In the genomic region with DNA sequence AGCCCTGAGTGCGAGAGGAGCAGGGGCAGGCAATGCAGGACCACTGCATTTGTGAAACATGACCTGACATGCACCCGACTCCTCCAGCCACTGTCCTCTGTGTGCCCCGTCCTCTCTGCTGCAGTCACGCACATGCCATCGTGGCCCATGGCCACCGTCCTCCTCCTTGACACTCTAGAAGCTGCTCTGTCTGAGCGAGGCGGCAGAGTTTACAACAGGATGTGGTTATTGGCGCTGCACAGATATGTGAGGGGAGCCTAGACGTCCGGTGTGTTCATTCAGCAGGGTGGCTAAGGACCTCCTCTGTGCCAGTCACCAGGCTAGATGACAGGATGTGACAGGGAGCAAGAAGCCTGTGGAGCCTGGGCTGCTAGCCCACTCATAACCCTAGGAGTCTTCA, we compare ENCODE assay signal across 1 cellular context.
TF ChIP-seq lines count a peak whose summit lies in the region.

No MANE protein-coding gene starts in this region.

TF ChIP-seq in GM12878, 131 proteins besides CTCF, POLR2A, EP300 and RAD21 (continued from another document and continues in another):
- TF ChIP-seq BHLHE40 (IDR thresholded peaks at IDR 0.05; ENCODE audit: borderline replicate concordance in 1 of 2, low read depth in 2 of 2, low read length in 1 of 2): peak in 1 of 2 experiments; percentile 56; a peak in 1 of 4 replicates
- no peak for TF ChIP-seq CBFB (IDR thresholded peaks at IDR 0.05; ENCODE audit: low read depth)
- TF ChIP-seq RB1 (IDR thresholded peaks at IDR 0.05; ENCODE audit: borderline replicate concordance): no peak
- no peak for TF ChIP-seq RBBP5 (conservative IDR thresholded peaks at IDR 0.05)
- TF ChIP-seq HDAC6 (IDR thresholded peaks at IDR 0.05; ENCODE audit: unreplicated experiment): no peak
- no peak for TF ChIP-seq STAT3 (IDR thresholded peaks at IDR 0.05; ENCODE audit: low read depth, low read length)
- no peak for TF ChIP-seq ZNF207 (IDR thresholded peaks at IDR 0.05; ENCODE audit: borderline replicate concordance)
- no peak for TF ChIP-seq MTA2 (IDR thresholded peaks at IDR 0.05; ENCODE audit: low read depth)
- TF ChIP-seq, protein P1, sequence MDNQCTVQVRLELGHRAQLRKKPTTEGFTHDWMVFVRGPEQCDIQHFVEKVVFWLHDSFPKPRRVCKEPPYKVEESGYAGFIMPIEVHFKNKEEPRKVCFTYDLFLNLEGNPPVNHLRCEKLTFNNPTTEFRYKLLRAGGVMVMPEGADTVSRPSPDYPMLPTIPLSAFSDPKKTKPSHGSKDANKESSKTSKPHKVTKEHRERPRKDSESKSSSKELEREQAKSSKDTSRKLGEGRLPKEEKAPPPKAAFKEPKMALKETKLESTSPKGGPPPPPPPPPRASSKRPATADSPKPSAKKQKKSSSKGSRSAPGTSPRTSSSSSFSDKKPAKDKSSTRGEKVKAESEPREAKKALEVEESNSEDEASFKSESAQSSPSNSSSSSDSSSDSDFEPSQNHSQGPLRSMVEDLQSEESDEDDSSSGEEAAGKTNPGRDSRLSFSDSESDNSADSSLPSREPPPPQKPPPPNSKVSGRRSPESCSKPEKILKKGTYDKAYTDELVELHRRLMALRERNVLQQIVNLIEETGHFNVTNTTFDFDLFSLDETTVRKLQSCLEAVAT (IDR thresholded peaks at IDR 0.05): peak; percentile 30; the same call in 1 of the 2 replicates
- TF ChIP-seq NBN (IDR thresholded peaks at IDR 0.05): 0 out of 2 replicates have a peak, but pooled peaks have one; percentile 22
- TF ChIP-seq PAX5 (IDR thresholded peaks at IDR 0.05; ENCODE audit: borderline replicate concordance, low read depth, low read length): 0 out of 2 replicates have a peak, but pooled peaks have one; percentile 11
- TF ChIP-seq NR2C2 (IDR thresholded peaks at IDR 0.05; ENCODE audit: borderline replicate concordance, control insufficient read depth, insufficient read length, low read depth): no peak
- no peak for TF ChIP-seq ESRRA (IDR thresholded peaks at IDR 0.05; ENCODE audit: low read length)
- TF ChIP-seq, protein P2, sequence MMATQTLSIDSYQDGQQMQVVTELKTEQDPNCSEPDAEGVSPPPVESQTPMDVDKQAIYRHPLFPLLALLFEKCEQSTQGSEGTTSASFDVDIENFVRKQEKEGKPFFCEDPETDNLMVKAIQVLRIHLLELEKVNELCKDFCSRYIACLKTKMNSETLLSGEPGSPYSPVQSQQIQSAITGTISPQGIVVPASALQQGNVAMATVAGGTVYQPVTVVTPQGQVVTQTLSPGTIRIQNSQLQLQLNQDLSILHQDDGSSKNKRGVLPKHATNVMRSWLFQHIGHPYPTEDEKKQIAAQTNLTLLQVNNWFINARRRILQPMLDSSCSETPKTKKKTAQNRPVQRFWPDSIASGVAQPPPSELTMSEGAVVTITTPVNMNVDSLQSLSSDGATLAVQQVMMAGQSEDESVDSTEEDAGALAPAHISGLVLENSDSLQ (IDR thresholded peaks at IDR 0.05): peak; percentile 77
- TF ChIP-seq, protein P3, sequence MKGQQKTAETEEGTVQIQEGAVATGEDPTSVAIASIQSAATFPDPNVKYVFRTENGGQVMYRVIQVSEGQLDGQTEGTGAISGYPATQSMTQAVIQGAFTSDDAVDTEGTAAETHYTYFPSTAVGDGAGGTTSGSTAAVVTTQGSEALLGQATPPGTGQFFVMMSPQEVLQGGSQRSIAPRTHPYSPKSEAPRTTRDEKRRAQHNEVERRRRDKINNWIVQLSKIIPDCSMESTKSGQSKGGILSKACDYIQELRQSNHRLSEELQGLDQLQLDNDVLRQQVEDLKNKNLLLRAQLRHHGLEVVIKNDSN (IDR thresholded peaks at IDR 0.05; ENCODE audit: borderline replicate concordance, extremely low read length, insufficient read depth, low read depth, low read length): no peak
- no peak for TF ChIP-seq WRNIP1 (IDR thresholded peaks at IDR 0.05; ENCODE audit: borderline replicate concordance, low read depth, low read length)
- TF ChIP-seq SMAD5 (IDR thresholded peaks at IDR 0.05; ENCODE audit: low read depth): no peak
- TF ChIP-seq GABPA (IDR thresholded peaks at IDR 0.05; ENCODE audit: low read depth): peak; percentile 71; the same call in 1 of the 2 replicates
- TF ChIP-seq, protein P4, sequence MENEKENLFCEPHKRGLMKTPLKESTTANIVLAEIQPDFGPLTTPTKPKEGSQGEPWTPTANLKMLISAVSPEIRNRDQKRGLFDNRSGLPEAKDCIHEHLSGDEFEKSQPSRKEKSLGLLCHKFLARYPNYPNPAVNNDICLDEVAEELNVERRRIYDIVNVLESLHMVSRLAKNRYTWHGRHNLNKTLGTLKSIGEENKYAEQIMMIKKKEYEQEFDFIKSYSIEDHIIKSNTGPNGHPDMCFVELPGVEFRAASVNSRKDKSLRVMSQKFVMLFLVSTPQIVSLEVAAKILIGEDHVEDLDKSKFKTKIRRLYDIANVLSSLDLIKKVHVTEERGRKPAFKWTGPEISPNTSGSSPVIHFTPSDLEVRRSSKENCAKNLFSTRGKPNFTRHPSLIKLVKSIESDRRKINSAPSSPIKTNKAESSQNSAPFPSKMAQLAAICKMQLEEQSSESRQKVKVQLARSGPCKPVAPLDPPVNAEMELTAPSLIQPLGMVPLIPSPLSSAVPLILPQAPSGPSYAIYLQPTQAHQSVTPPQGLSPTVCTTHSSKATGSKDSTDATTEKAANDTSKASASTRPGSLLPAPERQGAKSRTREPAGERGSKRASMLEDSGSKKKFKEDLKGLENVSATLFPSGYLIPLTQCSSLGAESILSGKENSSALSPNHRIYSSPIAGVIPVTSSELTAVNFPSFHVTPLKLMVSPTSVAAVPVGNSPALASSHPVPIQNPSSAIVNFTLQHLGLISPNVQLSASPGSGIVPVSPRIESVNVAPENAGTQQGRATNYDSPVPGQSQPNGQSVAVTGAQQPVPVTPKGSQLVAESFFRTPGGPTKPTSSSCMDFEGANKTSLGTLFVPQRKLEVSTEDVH (IDR thresholded peaks at IDR 0.05; ENCODE audit: low read depth, partially characterized antibody): no peak
- no peak for TF ChIP-seq ETV6 (conservative IDR thresholded peaks at IDR 0.05 in 1 of 2, IDR thresholded peaks at IDR 0.05 in 1 of 2; ENCODE audit: borderline replicate concordance in 1 of 2, low read depth in 1 of 2)
- TF ChIP-seq, protein P5, sequence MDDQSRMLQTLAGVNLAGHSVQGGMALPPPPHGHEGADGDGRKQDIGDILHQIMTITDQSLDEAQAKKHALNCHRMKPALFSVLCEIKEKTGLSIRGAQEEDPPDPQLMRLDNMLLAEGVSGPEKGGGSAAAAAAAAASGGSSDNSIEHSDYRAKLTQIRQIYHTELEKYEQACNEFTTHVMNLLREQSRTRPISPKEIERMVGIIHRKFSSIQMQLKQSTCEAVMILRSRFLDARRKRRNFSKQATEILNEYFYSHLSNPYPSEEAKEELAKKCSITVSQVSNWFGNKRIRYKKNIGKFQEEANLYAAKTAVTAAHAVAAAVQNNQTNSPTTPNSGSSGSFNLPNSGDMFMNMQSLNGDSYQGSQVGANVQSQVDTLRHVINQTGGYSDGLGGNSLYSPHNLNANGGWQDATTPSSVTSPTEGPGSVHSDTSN (IDR thresholded peaks at IDR 0.05; ENCODE audit: insufficient replicate concordance, low read depth, low read length): no peak
- TF ChIP-seq FOS (IDR thresholded peaks at IDR 0.05; ENCODE audit: borderline replicate concordance, extremely low read depth, insufficient read length): no peak
- TF ChIP-seq SP1 (IDR thresholded peaks at IDR 0.05; ENCODE audit: low read depth, low read length): no peak
- TF ChIP-seq, protein P6, sequence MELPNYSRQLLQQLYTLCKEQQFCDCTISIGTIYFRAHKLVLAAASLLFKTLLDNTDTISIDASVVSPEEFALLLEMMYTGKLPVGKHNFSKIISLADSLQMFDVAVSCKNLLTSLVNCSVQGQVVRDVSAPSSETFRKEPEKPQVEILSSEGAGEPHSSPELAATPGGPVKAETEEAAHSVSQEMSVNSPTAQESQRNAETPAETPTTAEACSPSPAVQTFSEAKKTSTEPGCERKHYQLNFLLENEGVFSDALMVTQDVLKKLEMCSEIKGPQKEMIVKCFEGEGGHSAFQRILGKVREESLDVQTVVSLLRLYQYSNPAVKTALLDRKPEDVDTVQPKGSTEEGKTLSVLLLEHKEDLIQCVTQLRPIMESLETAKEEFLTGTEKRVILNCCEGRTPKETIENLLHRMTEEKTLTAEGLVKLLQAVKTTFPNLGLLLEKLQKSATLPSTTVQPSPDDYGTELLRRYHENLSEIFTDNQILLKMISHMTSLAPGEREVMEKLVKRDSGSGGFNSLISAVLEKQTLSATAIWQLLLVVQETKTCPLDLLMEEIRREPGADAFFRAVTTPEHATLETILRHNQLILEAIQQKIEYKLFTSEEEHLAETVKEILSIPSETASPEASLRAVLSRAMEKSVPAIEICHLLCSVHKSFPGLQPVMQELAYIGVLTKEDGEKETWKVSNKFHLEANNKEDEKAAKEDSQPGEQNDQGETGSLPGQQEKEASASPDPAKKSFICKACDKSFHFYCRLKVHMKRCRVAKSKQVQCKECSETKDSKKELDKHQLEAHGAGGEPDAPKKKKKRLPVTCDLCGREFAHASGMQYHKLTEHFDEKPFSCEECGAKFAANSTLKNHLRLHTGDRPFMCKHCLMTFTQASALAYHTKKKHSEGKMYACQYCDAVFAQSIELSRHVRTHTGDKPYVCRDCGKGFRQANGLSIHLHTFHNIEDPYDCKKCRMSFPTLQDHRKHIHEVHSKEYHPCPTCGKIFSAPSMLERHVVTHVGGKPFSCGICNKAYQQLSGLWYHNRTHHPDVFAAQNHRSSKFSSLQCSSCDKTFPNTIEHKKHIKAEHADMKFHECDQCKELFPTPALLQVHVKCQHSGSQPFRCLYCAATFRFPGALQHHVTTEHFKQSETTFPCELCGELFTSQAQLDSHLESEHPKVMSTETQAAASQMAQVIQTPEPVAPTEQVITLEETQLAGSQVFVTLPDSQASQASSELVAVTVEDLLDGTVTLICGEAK (IDR thresholded peaks at IDR 0.05; ENCODE audit: borderline replicate concordance): peak; percentile 53; the same call in 1 of the 2 replicates
- no peak for TF ChIP-seq FOXM1 (IDR thresholded peaks at IDR 0.05; ENCODE audit: low read depth, low read length)
- TF ChIP-seq SREBF2 (IDR thresholded peaks at IDR 0.05; ENCODE audit: low read length): no peak
- TF ChIP-seq POLR2AphosphoS5 (IDR thresholded peaks at IDR 0.05; ENCODE audit: low read length): peak; percentile 66; the same call in 1 of the 2 replicates
- no peak for TF ChIP-seq YBX1 (IDR thresholded peaks at IDR 0.05)
- TF ChIP-seq, protein P7, sequence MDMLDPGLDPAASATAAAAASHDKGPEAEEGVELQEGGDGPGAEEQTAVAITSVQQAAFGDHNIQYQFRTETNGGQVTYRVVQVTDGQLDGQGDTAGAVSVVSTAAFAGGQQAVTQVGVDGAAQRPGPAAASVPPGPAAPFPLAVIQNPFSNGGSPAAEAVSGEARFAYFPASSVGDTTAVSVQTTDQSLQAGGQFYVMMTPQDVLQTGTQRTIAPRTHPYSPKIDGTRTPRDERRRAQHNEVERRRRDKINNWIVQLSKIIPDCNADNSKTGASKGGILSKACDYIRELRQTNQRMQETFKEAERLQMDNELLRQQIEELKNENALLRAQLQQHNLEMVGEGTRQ (IDR thresholded peaks at IDR 0.05; ENCODE audit: borderline replicate concordance, low read depth, low read length): no peak
- no peak for TF ChIP-seq STAT1 (conservative IDR thresholded peaks at IDR 0.05)
- TF ChIP-seq POU2F2 (IDR thresholded peaks at IDR 0.05; ENCODE audit: borderline replicate concordance, low read depth, low read length): no peak
- no peak for TF ChIP-seq NFIC (IDR thresholded peaks at IDR 0.05; ENCODE audit: low read depth, low read length)
- no peak for TF ChIP-seq NRF1 (conservative IDR thresholded peaks at IDR 0.05; ENCODE audit: low read depth, low read length)
- TF ChIP-seq GATAD2B (conservative IDR thresholded peaks at IDR 0.05; ENCODE audit: low read depth): no peak
- TF ChIP-seq CREB1 (IDR thresholded peaks at IDR 0.05; ENCODE audit: low read depth): 0 out of 2 replicates have a peak, but pooled peaks have one; percentile 40
- peak; percentile 91 for TF ChIP-seq RUNX3 (IDR thresholded peaks at IDR 0.05; ENCODE audit: low read length)
- TF ChIP-seq, protein P8, sequence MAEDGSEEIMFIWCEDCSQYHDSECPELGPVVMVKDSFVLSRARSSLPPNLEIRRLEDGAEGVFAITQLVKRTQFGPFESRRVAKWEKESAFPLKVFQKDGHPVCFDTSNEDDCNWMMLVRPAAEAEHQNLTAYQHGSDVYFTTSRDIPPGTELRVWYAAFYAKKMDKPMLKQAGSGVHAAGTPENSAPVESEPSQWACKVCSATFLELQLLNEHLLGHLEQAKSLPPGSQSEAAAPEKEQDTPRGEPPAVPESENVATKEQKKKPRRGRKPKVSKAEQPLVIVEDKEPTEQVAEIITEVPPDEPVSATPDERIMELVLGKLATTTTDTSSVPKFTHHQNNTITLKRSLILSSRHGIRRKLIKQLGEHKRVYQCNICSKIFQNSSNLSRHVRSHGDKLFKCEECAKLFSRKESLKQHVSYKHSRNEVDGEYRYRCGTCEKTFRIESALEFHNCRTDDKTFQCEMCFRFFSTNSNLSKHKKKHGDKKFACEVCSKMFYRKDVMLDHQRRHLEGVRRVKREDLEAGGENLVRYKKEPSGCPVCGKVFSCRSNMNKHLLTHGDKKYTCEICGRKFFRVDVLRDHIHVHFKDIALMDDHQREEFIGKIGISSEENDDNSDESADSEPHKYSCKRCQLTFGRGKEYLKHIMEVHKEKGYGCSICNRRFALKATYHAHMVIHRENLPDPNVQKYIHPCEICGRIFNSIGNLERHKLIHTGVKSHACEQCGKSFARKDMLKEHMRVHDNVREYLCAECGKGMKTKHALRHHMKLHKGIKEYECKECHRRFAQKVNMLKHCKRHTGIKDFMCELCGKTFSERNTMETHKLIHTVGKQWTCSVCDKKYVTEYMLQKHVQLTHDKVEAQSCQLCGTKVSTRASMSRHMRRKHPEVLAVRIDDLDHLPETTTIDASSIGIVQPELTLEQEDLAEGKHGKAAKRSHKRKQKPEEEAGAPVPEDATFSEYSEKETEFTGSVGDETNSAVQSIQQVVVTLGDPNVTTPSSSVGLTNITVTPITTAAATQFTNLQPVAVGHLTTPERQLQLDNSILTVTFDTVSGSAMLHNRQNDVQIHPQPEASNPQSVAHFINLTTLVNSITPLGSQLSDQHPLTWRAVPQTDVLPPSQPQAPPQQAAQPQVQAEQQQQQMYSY (CRISPR knock-in tag; IDR thresholded peaks at IDR 0.05): no peak
- TF ChIP-seq, protein P9, sequence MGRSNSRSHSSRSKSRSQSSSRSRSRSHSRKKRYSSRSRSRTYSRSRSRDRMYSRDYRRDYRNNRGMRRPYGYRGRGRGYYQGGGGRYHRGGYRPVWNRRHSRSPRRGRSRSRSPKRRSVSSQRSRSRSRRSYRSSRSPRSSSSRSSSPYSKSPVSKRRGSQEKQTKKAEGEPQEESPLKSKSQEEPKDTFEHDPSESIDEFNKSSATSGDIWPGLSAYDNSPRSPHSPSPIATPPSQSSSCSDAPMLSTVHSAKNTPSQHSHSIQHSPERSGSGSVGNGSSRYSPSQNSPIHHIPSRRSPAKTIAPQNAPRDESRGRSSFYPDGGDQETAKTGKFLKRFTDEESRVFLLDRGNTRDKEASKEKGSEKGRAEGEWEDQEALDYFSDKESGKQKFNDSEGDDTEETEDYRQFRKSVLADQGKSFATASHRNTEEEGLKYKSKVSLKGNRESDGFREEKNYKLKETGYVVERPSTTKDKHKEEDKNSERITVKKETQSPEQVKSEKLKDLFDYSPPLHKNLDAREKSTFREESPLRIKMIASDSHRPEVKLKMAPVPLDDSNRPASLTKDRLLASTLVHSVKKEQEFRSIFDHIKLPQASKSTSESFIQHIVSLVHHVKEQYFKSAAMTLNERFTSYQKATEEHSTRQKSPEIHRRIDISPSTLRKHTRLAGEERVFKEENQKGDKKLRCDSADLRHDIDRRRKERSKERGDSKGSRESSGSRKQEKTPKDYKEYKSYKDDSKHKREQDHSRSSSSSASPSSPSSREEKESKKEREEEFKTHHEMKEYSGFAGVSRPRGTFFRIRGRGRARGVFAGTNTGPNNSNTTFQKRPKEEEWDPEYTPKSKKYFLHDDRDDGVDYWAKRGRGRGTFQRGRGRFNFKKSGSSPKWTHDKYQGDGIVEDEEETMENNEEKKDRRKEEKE (IDR thresholded peaks at IDR 0.05): no peak
